In the genomic region with DNA sequence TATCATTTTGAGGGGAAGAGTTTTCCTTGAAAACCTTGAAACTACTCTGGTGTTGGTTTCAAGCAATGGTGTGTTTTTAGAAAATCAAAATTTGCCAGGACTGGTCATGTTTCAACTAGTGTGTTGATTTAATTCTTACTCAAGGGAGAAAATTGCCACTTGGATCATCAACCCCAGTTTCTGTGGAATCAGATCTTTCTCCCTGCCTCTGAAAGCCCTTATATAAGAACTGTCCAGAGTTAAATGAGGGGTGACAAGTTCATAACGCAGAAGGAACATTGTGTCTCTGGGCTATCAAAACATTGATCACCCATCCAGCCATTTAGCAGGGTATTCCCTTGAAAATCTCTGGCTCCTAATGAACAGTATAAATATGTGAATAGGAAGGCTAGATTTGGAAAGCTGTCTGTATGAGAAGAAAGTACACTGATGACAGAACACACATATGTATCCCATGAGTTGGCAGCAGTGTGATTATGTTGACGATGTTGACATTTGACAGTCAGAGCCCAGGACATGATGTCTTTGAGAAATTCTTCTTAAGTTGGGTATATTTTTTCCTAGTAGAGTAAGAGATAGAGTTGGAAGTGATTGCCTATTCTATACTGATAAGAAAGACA, we compare ENCODE assay signal across 1 cellular context.
TF ChIP-seq lines count a peak whose summit lies in the region.

No MANE protein-coding gene starts in this region.

TF ChIP-seq in HepG2, 621 proteins besides CTCF, POLR2A, EP300 and RAD21 (continued from another document):
- TF ChIP-seq ZNF83 (CRISPR knock-in tag; IDR thresholded peaks at IDR 0.05; ENCODE audit: borderline replicate concordance) (no peak), ZSCAN31 (CRISPR knock-in tag; IDR thresholded peaks at IDR 0.05; ENCODE audit: low read depth) (no peak), ZNF260 (CRISPR knock-in tag; IDR thresholded peaks at IDR 0.05; ENCODE audit: borderline replicate concordance, low read depth) (no peak), ZSCAN21 (CRISPR knock-in tag; IDR thresholded peaks at IDR 0.05; ENCODE audit: borderline replicate concordance) (no peak), ZNF629 (CRISPR knock-in tag; conservative IDR thresholded peaks at IDR 0.05) (no peak), ZNF484 (CRISPR knock-in tag; IDR thresholded peaks at IDR 0.05; ENCODE audit: borderline replicate concordance, low read depth) (no peak), PTBP1 (IDR thresholded peaks at IDR 0.05; ENCODE audit: low read depth, low read length, poor library complexity, severe bottlenecking) (no peak)
TF ChIP-seq in HepG2: peak in this region for 0.
